ENCODE assay signal across 2 cellular contexts in the genomic region with DNA sequence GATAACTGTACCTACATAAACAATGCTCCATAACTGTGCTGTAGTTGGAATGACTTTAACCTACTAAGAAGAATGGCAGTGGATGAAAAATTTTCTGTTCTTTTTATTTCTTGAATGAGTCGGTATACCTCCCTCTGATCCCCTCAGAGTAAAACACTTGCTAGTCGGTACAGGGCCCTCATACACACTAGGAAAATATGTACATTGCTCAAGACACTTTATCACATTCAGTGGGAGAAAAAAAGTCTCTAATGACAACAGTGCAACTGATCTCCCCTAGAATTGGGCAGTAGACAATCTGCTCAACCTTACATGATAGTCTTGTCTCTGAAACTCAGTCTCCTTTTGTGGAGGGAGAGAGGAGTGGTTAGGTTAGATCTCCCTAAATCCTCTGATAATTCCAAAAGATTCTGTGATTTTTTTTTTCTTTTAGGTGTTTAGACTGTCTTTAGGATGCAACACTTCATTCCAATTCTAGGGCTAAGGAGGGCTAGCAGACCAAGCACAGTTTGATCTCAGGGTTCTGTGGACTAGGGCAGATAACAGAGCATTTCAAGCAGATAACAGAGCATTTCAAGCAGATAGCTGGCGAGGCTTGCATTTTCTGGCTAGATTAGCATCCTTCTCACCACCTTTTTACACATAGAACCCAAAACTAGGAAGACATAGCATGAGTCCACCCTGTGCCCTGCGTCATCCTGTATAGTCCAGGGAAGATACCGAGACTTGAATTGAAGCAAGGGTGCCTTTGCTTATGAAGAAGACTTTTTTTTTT.
TF ChIP-seq lines count a peak whose summit lies in the region.

No MANE protein-coding gene starts in this region.

TF ChIP-seq in GM23338, 12 proteins besides CTCF, POLR2A, EP300 and RAD21 (continued from another document):
- TF ChIP-seq, protein P1, sequence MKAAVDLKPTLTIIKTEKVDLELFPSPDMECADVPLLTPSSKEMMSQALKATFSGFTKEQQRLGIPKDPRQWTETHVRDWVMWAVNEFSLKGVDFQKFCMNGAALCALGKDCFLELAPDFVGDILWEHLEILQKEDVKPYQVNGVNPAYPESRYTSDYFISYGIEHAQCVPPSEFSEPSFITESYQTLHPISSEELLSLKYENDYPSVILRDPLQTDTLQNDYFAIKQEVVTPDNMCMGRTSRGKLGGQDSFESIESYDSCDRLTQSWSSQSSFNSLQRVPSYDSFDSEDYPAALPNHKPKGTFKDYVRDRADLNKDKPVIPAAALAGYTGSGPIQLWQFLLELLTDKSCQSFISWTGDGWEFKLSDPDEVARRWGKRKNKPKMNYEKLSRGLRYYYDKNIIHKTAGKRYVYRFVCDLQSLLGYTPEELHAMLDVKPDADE (IDR thresholded peaks at IDR 0.05): no peak

TF ChIP-seq in K562, 482 proteins besides CTCF, POLR2A, EP300 and RAD21 (continued from another document):
- TF ChIP-seq, protein P2, sequence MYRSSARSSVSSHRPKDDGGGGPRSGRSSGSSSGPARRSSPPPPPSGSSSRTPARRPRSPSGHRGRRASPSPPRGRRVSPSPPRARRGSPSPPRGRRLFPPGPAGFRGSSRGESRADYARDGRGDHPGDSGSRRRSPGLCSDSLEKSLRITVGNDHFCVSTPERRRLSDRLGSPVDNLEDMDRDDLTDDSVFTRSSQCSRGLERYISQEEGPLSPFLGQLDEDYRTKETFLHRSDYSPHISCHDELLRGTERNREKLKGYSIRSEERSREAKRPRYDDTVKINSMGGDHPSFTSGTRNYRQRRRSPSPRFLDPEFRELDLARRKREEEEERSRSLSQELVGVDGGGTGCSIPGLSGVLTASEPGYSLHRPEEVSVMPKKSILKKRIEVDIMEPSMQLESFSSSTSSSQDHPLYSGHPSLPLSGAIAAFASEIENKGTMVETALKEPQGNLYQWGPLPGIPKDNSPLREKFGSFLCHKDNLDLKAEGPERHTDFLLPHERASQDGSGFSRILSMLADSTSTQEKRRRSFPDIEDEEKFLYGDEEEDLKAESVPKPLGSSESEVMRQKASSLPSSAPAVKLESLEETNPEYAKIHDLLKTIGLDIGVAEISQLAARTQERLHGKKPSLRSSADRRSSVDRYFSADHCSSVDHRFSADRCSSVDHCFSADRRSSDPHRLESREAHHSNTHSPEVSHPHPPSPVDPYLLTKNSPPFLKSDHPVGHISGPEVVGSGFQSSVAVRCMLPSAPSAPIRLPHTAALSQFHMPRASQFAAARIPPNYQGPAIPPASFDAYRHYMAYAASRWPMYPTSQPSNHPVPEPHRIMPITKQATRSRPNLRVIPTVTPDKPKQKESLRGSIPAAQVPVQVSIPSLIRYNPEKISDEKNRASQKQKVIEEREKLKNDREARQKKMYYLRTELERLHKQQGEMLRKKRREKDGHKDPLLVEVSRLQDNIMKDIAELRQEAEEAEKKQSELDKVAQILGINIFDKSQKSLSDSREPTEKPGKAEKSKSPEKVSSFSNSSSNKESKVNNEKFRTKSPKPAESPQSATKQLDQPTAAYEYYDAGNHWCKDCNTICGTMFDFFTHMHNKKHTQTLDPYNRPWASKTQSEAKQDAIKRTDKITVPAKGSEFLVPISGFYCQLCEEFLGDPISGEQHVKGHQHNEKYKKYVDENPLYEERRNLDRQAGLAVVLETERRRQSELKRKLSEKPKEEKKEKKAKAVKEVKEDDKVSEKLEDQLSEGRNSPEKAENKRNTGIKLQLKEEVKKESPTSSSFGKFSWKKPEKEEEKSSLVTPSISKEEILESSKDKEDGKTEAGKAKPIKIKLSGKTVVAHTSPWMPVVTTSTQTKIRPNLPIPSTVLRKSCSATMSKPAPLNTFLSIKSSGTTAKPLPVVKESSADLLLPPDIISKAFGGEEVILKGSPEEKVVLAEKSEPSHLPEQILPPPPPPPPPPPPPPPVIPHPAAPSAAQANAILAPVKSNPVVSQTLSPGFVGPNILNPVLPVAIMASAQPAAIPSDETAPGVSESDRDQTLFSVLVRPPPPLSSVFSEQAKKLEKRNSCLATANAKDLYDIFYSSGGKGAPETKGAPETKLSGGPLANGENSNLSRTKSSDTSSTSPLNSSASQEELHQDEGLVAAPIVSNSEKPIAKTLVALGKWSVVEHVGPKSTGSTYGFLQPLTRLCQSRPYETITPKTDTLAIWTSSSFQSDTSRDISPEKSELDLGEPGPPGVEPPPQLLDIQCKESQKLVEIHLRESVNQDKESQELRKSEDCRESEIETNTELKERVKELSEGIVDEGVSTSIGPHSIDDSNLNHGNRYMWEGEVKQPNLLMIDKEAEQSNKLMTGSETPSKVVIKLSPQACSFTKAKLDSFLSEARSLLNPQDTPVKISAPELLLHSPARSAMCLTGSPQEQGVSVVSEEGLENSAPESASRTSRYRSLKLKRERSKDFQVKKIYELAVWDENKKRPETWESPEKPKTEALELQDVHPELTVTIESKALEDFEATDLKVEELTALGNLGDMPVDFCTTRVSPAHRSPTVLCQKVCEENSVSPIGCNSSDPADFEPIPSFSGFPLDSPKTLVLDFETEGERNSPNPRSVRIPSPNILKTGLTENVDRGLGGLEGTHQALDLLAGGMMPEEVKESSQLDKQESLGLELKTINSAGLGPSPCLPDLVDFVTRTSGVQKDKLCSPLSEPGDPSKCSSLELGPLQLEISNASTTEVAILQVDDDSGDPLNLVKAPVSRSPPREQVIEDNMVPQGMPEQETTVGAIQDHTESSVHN (IDR thresholded peaks at IDR 0.05; ENCODE audit: borderline replicate concordance in 1 of 2, low read depth in 1 of 2): no peak
- TF ChIP-seq RCOR1 (IDR thresholded peaks at IDR 0.05; ENCODE audit: borderline replicate concordance in 1 of 2, low read depth in 2 of 2, low read length in 2 of 2): 0 out of 4 replicates have a peak, but pooled peaks of 1 of the 2 experiments have one; percentile 19
TF ChIP-seq in K562: peak in this region for 8.
